Comparison of ENCODE assay signal across 8 cellular contexts in the genomic region with DNA sequence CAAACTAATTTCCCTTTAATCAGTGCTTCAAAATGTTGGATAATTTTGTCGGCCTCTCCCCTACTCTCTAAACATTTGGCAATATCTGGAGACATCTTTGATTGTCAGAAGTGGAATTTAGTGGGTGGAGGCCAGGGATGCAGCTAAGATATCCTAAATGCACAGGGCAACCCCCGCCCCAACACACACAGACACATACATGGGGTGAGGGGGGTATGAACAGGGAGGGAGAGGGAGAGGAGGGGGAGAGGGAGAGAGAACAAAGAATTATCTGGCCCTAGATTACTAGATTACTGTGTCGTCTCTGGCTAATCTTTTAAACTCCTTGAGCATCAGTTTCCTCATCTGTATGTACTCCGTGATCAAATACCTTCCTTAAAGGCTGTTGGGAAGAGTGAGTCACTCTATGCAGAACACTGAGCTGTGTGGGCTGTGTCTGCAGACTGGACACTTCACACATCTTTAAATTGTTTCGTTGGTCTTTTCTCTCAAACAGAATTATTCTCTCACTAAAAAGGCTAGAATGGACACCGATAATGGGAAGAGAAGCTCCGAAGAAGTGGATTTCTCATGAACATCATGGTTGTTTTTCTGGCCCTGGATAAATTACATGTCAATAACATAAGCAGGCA. TPM values are rescaled to one million over a fixed set of nuclear protein-coding genes. Genes with fewer than 3 reads are reported as not detected.
DNase-seq lines count a peak whose midpoint lies in the region; ATAC-seq and TF ChIP-seq lines count a peak whose summit lies in the region.

No MANE protein-coding gene starts in this region.

- no peaks in the 10 kb centered on the region for H3F3A ChIP-seq in DOHH2 (ENCODE audit: control insufficient read depth, insufficient read depth)

- no peak overlapping the region for H3K23ac ChIP-seq in neuronal stem cell (ENCODE audit: low read depth, low read length, poor library complexity)

- no peak overlapping the region for H3K4ac ChIP-seq in neuronal stem cell (ENCODE audit: low read length)

- no peak overlapping the region for H2BK15ac ChIP-seq in neuronal stem cell (ENCODE audit: low read length)

- no peak overlapping the region for H4K8ac ChIP-seq in neuronal stem cell (ENCODE audit: low read depth, low read length)

- intact Hi-C loops in head of caudate nucleus (cut with DNase I): loop anchor here (5.0 kb wide), 1 partner anchor 53 kb away; a partner anchor contains a TSS

- H3K79me2 ChIP-seq in DOHH2 (ENCODE audit: control insufficient read depth, low read length) (peaks cover 54% of the 10 kb centered on the region), parathyroid adenoma (peaks cover 28% of the 10 kb centered on the region)

- no peaks in the 10 kb centered on the region for H3K9me2 ChIP-seq in DOHH2 (replicated peaks; ENCODE audit: control insufficient read depth, low read length)

- H3K9me3 ChIP-seq in DOHH2 (ENCODE audit: control insufficient read depth, insufficient read depth, low read length) (no peaks in the 10 kb centered on the region), RWPE2 (ENCODE audit: severe bottlenecking) (no peaks in the 10 kb centered on the region), parathyroid adenoma (ENCODE audit: control insufficient read depth, low read length) (no peaks in the 10 kb centered on the region), neuronal stem cell (replicated peaks in 1 of 2; ENCODE audit: control insufficient read depth in 2 of 2, insufficient read depth in 1 of 2, low read depth in 1 of 2, low read length in 2 of 2) (no peaks in the 10 kb centered on the region)

- no peak overlapping the region for H2BK120ac ChIP-seq in neuronal stem cell (ENCODE audit: low read depth, low read length)

- DNase-seq in RWPE2 (ENCODE audit: low spot score) (no peak), epithelial cell of esophagus (ENCODE audit: low read depth) (peak; percentile 77), neuronal stem cell (ENCODE audit: low spot score) (no peak), head of caudate nucleus (no peak)

- H3K36me3 ChIP-seq in DOHH2 (ENCODE audit: control insufficient read depth, low read length): peaks cover 2% of the 10 kb centered on the region; the same call in 1 of the 2 replicates
- peaks cover 39% of the 10 kb centered on the region for H3K36me3 ChIP-seq in RWPE2 (ENCODE audit: low read depth)
- no peaks in the 10 kb centered on the region for H3K36me3 ChIP-seq in parathyroid adenoma (ENCODE audit: control insufficient read depth, insufficient read depth, low read length)
- peaks cover 0 to 19% of the 10 kb centered on the region in 2 donors for H3K36me3 ChIP-seq in neuronal stem cell (replicated peaks in 1 of 2; ENCODE audit: control insufficient read depth in 2 of 2, insufficient read depth in 2 of 2, low read length in 2 of 2)

- no peak overlapping the region for H3K9ac ChIP-seq in parathyroid adenoma
- no peak overlapping the region for H3K9ac ChIP-seq in neuronal stem cell (ENCODE audit: low read depth, low read length, poor library complexity)

- ATAC-seq in RWPE2 (ENCODE audit: low read depth) (peak; percentile 71), HG03139 (IDR thresholded peaks at IDR 0.05; ENCODE audit: unreplicated experiment) (no peak), GM21619 (IDR thresholded peaks at IDR 0.05; ENCODE audit: unreplicated experiment) (no peak)

- H2BK12ac ChIP-seq in neuronal stem cell (ENCODE audit: low read length): no peak overlapping the region

- peaks cover 38% of the 10 kb centered on the region for H3K4me1 ChIP-seq in DOHH2 (ENCODE audit: control insufficient read depth, low read length)
- peaks cover 25% of the 10 kb centered on the region for H3K4me1 ChIP-seq in RWPE2 (ENCODE audit: insufficient read depth, poor library complexity, severe bottlenecking)
- no peaks in the 10 kb centered on the region for H3K4me1 ChIP-seq in parathyroid adenoma
- H3K4me1 ChIP-seq in neuronal stem cell (ENCODE audit: control insufficient read depth in 2 of 2, insufficient read depth in 1 of 2, low read depth in 1 of 2, low read length in 2 of 2): peaks cover 8 to 9% of the 10 kb centered on the region in 2 donors

- H3K4me2 ChIP-seq in DOHH2 (ENCODE audit: low read length) (peak overlapping the region; percentile 77), parathyroid adenoma (ENCODE audit: low read length) (peak overlapping the region; percentile 98), neuronal stem cell (ENCODE audit: insufficient read depth, low read length, poor library complexity, severe bottlenecking) (no peak overlapping the region)

- no CpG with 5 or more reads among the region's 7 CpGs for WGBS in neuronal stem cell (ENCODE audit: extremely low coverage in 2 of 2, insufficient read length in 2 of 2, insufficient replicate concordance in 1 of 2), 2 donors

- no peak overlapping the region for H2AK5ac ChIP-seq in neuronal stem cell (ENCODE audit: low read depth, low read length)

- H3K27ac ChIP-seq in DOHH2 (ENCODE audit: low read depth, low read length): no peak overlapping the region
- H3K27ac ChIP-seq in RWPE2 (ENCODE audit: poor library complexity, severe bottlenecking): peak overlapping the region; percentile 64
- H3K27ac ChIP-seq in parathyroid adenoma: no peak overlapping the region
- no peak overlapping the region for H3K27ac ChIP-seq in neuronal stem cell (replicated peaks; ENCODE audit: low read length)

- no peak overlapping the region for H2BK5ac ChIP-seq in neuronal stem cell (ENCODE audit: low read length)

- H4K91ac ChIP-seq in neuronal stem cell (ENCODE audit: low read depth, low read length, poor library complexity): no peak overlapping the region

- no peaks in the 10 kb centered on the region; the same call in 1 of the 2 replicates for H4K20me1 ChIP-seq in DOHH2 (ENCODE audit: control insufficient read depth, insufficient read depth, low read depth, low read length)

- no peaks in the 10 kb centered on the region for H3K27me3 ChIP-seq in DOHH2 (ENCODE audit: control insufficient read depth, low read length)
- no peaks in the 10 kb centered on the region for H3K27me3 ChIP-seq in RWPE2 (ENCODE audit: insufficient read depth, poor library complexity, severe bottlenecking)
- H3K27me3 ChIP-seq in parathyroid adenoma (ENCODE audit: control insufficient read depth, insufficient read depth, low read length): no peaks in the 10 kb centered on the region
- H3K27me3 ChIP-seq in neuronal stem cell (ENCODE audit: control insufficient read depth in 3 of 3, insufficient read depth in 3 of 3, low read depth in 1 of 3, low read length in 3 of 3): peaks cover 0 to 9% (median 0%) of the 10 kb centered on the region in 3 experiments

- H3K14ac ChIP-seq in neuronal stem cell (ENCODE audit: low read length): no peak overlapping the region

- no peak overlapping the region for H2AFZ ChIP-seq in parathyroid adenoma
- H2AFZ ChIP-seq in neuronal stem cell (ENCODE audit: low read length): no peak overlapping the region

- no peak overlapping the region for H3K18ac ChIP-seq in neuronal stem cell (ENCODE audit: low read length)

- TF ChIP-seq CTCF in DOHH2 (IDR thresholded peaks at IDR 0.05; ENCODE audit: low read depth, low read length, poor library complexity, severe bottlenecking) (no peak), RWPE2 (IDR thresholded peaks at IDR 0.05; ENCODE audit: poor library complexity, severe bottlenecking) (no peak), epithelial cell of esophagus (IDR thresholded peaks at IDR 0.05; ENCODE audit: insufficient read depth, low read depth, low read length, missing control alignments) (no peak), parathyroid adenoma (IDR thresholded peaks at IDR 0.05) (no peak)

- H3K4me3 ChIP-seq in DOHH2 (ENCODE audit: low read length) (no peak overlapping the region), RWPE2 (ENCODE audit: severe bottlenecking) (peak overlapping the region; percentile 80), epithelial cell of esophagus (ENCODE audit: low read length) (peak overlapping the region; percentile 63), parathyroid adenoma (ENCODE audit: low read depth, low read length) (no peak overlapping the region), neuronal stem cell (ENCODE audit: low read length in 2 of 2) (no peak overlapping the region)

- H3K79me1 ChIP-seq in neuronal stem cell (ENCODE audit: low read depth, low read length): peaks cover 3% of the 10 kb centered on the region

RNA-seq across cellular contexts. Expression of a gene that starts 2.9 kb away (rescaled TPM):
- 16.8 TPM for polyA plus RNA-seq in neuronal stem cell (2013, experiment 1 of 2)
- 17.8 TPM for polyA plus RNA-seq in neuronal stem cell (2013, experiment 2 of 2)

RNA-seq across cellular contexts. Expression of a gene that starts 52.9 kb away (rescaled TPM):
- polyA plus RNA-seq in neuronal stem cell (2013, experiment 1 of 2): 38.9 TPM
- polyA plus RNA-seq in neuronal stem cell (2013, experiment 2 of 2): 39.3 TPM

Comparison
In these comparisons a context has a peak if more than half of its experiments do, and no peak if none do; other contexts are left out.
1. H3K4me3 ChIP-seq: peak in RWPE2 (single experiment) and epithelial cell of esophagus (single experiment); none in DOHH2 (single experiment), parathyroid adenoma (single experiment) and neuronal stem cell (0 of 2).